11 cellular contexts compared by ENCODE assay signal in genomic region chr13:55516610-55517009, GRCh38.
"Had no signal": no experiment of that assay in that cellular context is flagged by ENCODE, and none has a peak within 500 bp of the region (broad histone marks: within the 10 kb centered on the region; RNA-seq: fewer than 3 reads in every experiment).

No MANE protein-coding gene starts in this region.

- H3K36me3 ChIP-seq: left lung, prostate gland, tibial nerve had no signal

- H3K9me3 ChIP-seq: prostate gland, tibial nerve had no signal

- H3K27me3 ChIP-seq: left lung, tibial nerve had no signal

- H3K4me3 ChIP-seq: left lung, prostate gland, tibial nerve had no signal

- H3K4me1 ChIP-seq: left lung, prostate gland, tibial nerve had no signal

- H3K27ac ChIP-seq: left lung, prostate gland, tibial nerve had no signal

- ATAC-seq: activated CD8-positive, alpha-beta memory T cell treated with anti-CD3 and anti-CD28 coated beads, Interleukin-2, amount 10 ng/mL, durations not matched to agents 7 days and 5 days; left lung; right cardiac atrium had no signal

- DNase-seq: activated B cell treated with CpG ODN at 0.5 μM for 24 hours; activated CD4-positive, alpha-beta memory T cell treated with anti-CD3 and anti-CD28 coated beads, Interleukin-2, amount 10 ng/mL, durations not matched to agents 7 days and 5 days; activated CD4-positive, alpha-beta T cell treated with anti-CD3 and anti-CD28 coated beads for 4 hours; activated CD8-positive, alpha-beta memory T cell treated with anti-CD3 and anti-CD28 coated beads, Interleukin-2, amount 10 ng/mL, durations not matched to agents 7 days and 5 days; cerebellar nuclear complex; effector CD4-positive, alpha-beta T cell; left lung; mammary epithelial cell; right cardiac atrium had no signal
